Comparison of ENCODE assay signal across 14 cellular contexts in the genomic region with DNA sequence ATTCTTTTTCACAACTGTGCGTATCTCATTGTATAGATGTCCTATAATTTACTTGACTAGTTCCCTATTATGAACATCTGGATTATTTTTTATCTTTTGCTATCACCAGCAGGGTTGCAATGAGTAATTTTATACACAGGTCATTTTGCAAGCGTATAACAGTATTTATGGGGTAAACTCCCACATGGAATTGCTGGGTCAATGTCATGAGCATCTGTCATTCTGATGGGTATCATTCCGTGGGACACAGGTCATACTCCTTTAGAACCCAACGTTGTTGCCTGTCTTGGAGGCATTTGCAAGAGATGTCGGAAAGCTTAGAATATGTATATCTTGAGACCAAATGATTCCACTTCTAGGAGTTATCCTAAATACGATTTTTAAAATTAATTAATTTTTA.
"Had no signal": no experiment of that assay in that cellular context is flagged by ENCODE, and none has a peak within 500 bp of the region (broad histone marks: within the 10 kb centered on the region; RNA-seq: fewer than 3 reads in every experiment).

No MANE protein-coding gene starts in this region.

- ATAC-seq: foreskin keratinocyte; naive thymus-derived CD4-positive, alpha-beta T cell; right cardiac atrium had no signal

- H3K27me3 Mint-ChIP-seq: naive thymus-derived CD4-positive, alpha-beta T cell had no signal

- H3K36me3 Mint-ChIP-seq: naive thymus-derived CD4-positive, alpha-beta T cell; type B pancreatic cell had no signal

- H3K27ac Mint-ChIP-seq: type B pancreatic cell had no signal

- H3K27ac ChIP-seq: hepatocyte had no signal

- H3K27me3 ChIP-seq: foreskin keratinocyte, hepatocyte had no signal

- H3K9me3 Mint-ChIP-seq: naive thymus-derived CD4-positive, alpha-beta T cell; neural crest cell; type B pancreatic cell had no signal

- FAIRE-seq: small intestine, urothelium cell line had no signal

- H3K4me3 Mint-ChIP-seq: naive thymus-derived CD4-positive, alpha-beta T cell; neural crest cell; type B pancreatic cell had no signal

- DNase-seq: cortex of kidney; effector memory CD4-positive, alpha-beta T cell; foreskin keratinocyte; mammary epithelial cell; naive thymus-derived CD4-positive, alpha-beta T cell; posterior cingulate gyrus; right cardiac atrium; small intestine; stimulated activated CD4-positive, alpha-beta T cell treated with anti-CD3 and anti-CD28 coated beads, Interleukin-12 subunit alpha, Interleukin-12 subunit beta, amount 100 ng/mL, for 4 hours; stimulated activated naive CD4-positive, alpha-beta T cell treated with Interleukin-2 at 50 U/mL for 16 hours had no signal

- H3K4me3 ChIP-seq: hepatocyte had no signal

- H3K4me2 ChIP-seq: hepatocyte had no signal
